Comparison of ENCODE assay signal across 8 cellular contexts in the genomic region with DNA sequence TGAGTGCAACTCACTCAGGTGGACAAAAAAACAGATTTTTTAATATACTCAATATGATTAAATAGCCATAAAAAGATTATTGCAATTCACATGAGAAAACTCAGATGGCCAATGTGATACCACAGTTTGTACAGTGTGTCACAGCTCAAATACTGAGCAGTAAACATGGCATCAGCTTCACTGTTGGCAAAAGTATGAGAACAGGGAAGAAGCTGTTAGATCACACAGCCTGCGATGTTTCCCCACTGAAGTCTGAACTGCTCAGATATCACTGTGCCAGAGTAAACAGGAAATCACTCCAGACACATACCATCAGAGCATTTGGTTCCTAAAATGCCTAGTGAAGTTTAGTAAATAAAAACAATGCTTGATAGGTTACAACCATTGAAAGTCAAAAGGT.
A peak's percentile ranks its signal among the peaks of the same experiment; 100 is the strongest.
DNase-seq lines count a peak whose midpoint lies in the region; ATAC-seq, FAIRE-seq and TF ChIP-seq lines count a peak whose summit lies in the region.
"Had no signal": no experiment of that assay in that cellular context is flagged by ENCODE, and none has a peak within 500 bp of the region (broad histone marks: within the 10 kb centered on the region; RNA-seq: fewer than 3 reads in every experiment).

No MANE protein-coding gene starts in this region.

- TF ChIP-seq RAD21 in HCT116 (IDR thresholded peaks at IDR 0.05; ENCODE audit: low read depth) = no peak

- H3K27me3 ChIP-seq in HCT116 (ENCODE audit: insufficient read depth, low read length) (no peaks in the 10 kb centered on the region), small intestine (ENCODE audit: control insufficient read depth in 2 of 2, insufficient read depth in 2 of 2, low read length in 2 of 2) (no peaks in the 10 kb centered on the region)

- H3K4me3 ChIP-seq in HCT116 (replicated peaks in 1 of 2; ENCODE audit: low read depth in 1 of 2, low read length in 2 of 2) (no peak overlapping the region), small intestine (ENCODE audit: low read depth in 1 of 2, low read length in 2 of 2) (no peak overlapping the region)

- H3K36me3 ChIP-seq in HCT116 (ENCODE audit: control insufficient read depth in 1 of 2, insufficient read depth in 2 of 2, low read length in 2 of 2) = no peaks in the 10 kb centered on the region
- no peaks in the 10 kb centered on the region for H3K36me3 ChIP-seq in small intestine (ENCODE audit: control insufficient read depth in 2 of 2, insufficient read depth in 2 of 2, low read length in 2 of 2)

- RAD21 ChIA-PET in HCT116 (lab: Charles Lee; ENCODE audit: low non-redundant PET in 1 of 2, low total read pairs in 2 of 2, uncharacterized antibody in 2 of 2, unreplicated experiment in 2 of 2) = no interaction called here

- POLR2A ChIA-PET in HCT116 (lab: Charles Lee) = no interaction called here
- POLR2A ChIA-PET in GM10248 (lab: Yijun Ruan, JAX) = no interaction called here

- H3K9ac ChIP-seq in HCT116 (ENCODE audit: low read length) = no peak overlapping the region

- no peaks in the 10 kb centered on the region for H3K4me1 ChIP-seq in HCT116 (ENCODE audit: control insufficient read depth in 1 of 2, insufficient read depth in 2 of 2, low read length in 2 of 2)
- no peaks in the 10 kb centered on the region for H3K4me1 ChIP-seq in small intestine (ENCODE audit: control insufficient read depth in 2 of 2, insufficient read depth in 1 of 2, low read depth in 1 of 2, low read length in 1 of 2)

- no peak overlapping the region for H3K4me2 ChIP-seq in HCT116 (ENCODE audit: low read length)

- TF ChIP-seq CTCF in HCT116 (IDR thresholded peaks at IDR 0.05 in 2 of 3, conservative IDR thresholded peaks at IDR 0.05 in 1 of 3; ENCODE audit: borderline replicate concordance in 1 of 3, insufficient read depth in 1 of 3, low read depth in 2 of 3, low read length in 2 of 3) = no peak
- no peak for TF ChIP-seq CTCF in GM10248 (IDR thresholded peaks at IDR 0.05; ENCODE audit: control extremely low read depth, extremely low read depth, low read depth, missing control alignments)

- no peaks in the 10 kb centered on the region for H3K79me2 ChIP-seq in HCT116 (ENCODE audit: insufficient read depth, low read length)

- ATAC-seq in HCT116 = no peak

- DNase-seq in HCT116 (ENCODE audit: low read depth, low spot score) = no peak
- peak; percentile 29 for DNase-seq in RPMI7951 (ENCODE audit: low read depth)
- DNase-seq in fibroblast of gingiva (ENCODE audit: low read depth) = peak; percentile 79
- peak; percentile 4 for DNase-seq in small intestine
- no peak for DNase-seq in KBM-7
- DNase-seq in GM10248 (ENCODE audit: extremely low spot score) = no peak
- DNase-seq in effector CD4-positive, alpha-beta T cell = no peak
- DNase-seq: NCI-H1048 had no signal

- CTCF ChIA-PET in HCT116 (lab: Charles Lee) (no interaction called here), GM10248 (lab: Yijun Ruan, JAX) (no interaction called here)

- no TSS peak for BruUV-seq in HCT116 (replicated peaks; lab: Mats Ljungman, UMichigan)

- H2AFZ ChIP-seq in HCT116 (ENCODE audit: low read depth, low read length, poor library complexity, severe bottlenecking) = peak overlapping the region; percentile 36

- no peak for FAIRE-seq in small intestine (lab: Jason Lieb, UNC)

- no peaks in the 10 kb centered on the region for H3K9me2 ChIP-seq in HCT116 (ENCODE audit: insufficient read depth)

- in situ Hi-C loops in KBM-7 (cut with MboI; ENCODE audit: low pct_unique_long_range_greater_than_20kb, low sequenced_read_pairs) = no loop called here

- H3K27ac ChIP-seq in HCT116 (ENCODE audit: low read depth, low read length) (no peak overlapping the region), small intestine (ENCODE audit: low read depth in 1 of 2, low read length in 1 of 2) (no peak overlapping the region)

- intact Hi-C loops in HCT116 (cut with micrococcal nuclease) = no loop called here

- no peaks in the 10 kb centered on the region for H4K20me1 ChIP-seq in HCT116 (ENCODE audit: insufficient read depth)

- no peak for TF ChIP-seq POLR2A in HCT116 (IDR thresholded peaks at IDR 0.05; ENCODE audit: borderline replicate concordance, extremely low read depth, insufficient read depth, insufficient read length)

- 12 to 29% (median 26%) methylated on average over 1 of the region's 1 CpG for WGBS in small intestine, 3 donors

- H3K9me3 ChIP-seq in HCT116 (ENCODE audit: control insufficient read depth in 1 of 2, insufficient read depth in 1 of 2, low read depth in 1 of 2, low read length in 2 of 2) (no peaks in the 10 kb centered on the region), small intestine (ENCODE audit: control insufficient read depth, low read depth) (no peaks in the 10 kb centered on the region)

TF ChIP-seq in HCT116, 20 proteins besides CTCF, POLR2A, EP300 and RAD21:
- TF ChIP-seq SIN3A (IDR thresholded peaks at IDR 0.05; ENCODE audit: low read depth) (no peak), CBX3 (IDR thresholded peaks at IDR 0.05; ENCODE audit: low read depth) (no peak)
- TF ChIP-seq, protein P1, sequence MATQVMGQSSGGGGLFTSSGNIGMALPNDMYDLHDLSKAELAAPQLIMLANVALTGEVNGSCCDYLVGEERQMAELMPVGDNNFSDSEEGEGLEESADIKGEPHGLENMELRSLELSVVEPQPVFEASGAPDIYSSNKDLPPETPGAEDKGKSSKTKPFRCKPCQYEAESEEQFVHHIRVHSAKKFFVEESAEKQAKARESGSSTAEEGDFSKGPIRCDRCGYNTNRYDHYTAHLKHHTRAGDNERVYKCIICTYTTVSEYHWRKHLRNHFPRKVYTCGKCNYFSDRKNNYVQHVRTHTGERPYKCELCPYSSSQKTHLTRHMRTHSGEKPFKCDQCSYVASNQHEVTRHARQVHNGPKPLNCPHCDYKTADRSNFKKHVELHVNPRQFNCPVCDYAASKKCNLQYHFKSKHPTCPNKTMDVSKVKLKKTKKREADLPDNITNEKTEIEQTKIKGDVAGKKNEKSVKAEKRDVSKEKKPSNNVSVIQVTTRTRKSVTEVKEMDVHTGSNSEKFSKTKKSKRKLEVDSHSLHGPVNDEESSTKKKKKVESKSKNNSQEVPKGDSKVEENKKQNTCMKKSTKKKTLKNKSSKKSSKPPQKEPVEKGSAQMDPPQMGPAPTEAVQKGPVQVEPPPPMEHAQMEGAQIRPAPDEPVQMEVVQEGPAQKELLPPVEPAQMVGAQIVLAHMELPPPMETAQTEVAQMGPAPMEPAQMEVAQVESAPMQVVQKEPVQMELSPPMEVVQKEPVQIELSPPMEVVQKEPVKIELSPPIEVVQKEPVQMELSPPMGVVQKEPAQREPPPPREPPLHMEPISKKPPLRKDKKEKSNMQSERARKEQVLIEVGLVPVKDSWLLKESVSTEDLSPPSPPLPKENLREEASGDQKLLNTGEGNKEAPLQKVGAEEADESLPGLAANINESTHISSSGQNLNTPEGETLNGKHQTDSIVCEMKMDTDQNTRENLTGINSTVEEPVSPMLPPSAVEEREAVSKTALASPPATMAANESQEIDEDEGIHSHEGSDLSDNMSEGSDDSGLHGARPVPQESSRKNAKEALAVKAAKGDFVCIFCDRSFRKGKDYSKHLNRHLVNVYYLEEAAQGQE (IDR thresholded peaks at IDR 0.05; ENCODE audit: low read depth) = no peak

Comparison
In these comparisons a context has a peak if more than half of its experiments do, and no peak if none do; other contexts are left out.
1. DNase-seq: peak in RPMI7951 (single experiment), fibroblast of gingiva (single experiment) and small intestine (single experiment); none in HCT116 (single experiment), KBM-7 (single experiment), GM10248 (single experiment) and effector CD4-positive, alpha-beta T cell (single experiment).